ENCODE assay signal across 36 cellular contexts in genomic region chr7:99974681-99975080, GRCh38. TPM values are rescaled to one million over a fixed set of nuclear protein-coding genes. Genes with fewer than 3 reads are reported as not detected.
"Had no signal": no experiment of that assay in that cellular context is flagged by ENCODE, and none has a peak within 500 bp of the region (broad histone marks: within the 10 kb centered on the region; RNA-seq: fewer than 3 reads in every experiment).

No MANE protein-coding gene starts in this region.

- FAIRE-seq: endothelial cell of umbilical vein, islet of Langerhans had no signal

- H3K36me3 Mint-ChIP-seq: mesothelial cell of epicardium; naive B cell; natural killer cell treated with Interleukin-12 subunit alpha and Interleukin-12 subunit beta and Interleukin-15 and Interleukin-18, amount 100 ng/mL, for 72 hours; stimulated activated memory B cell treated with anti-CD40 and anti-IgM and Interleukin-4, amounts not matched to agents 10 μg/mL and 1 μg/mL and 100 μg/mL, for 72 hours had no signal

- DNase-seq: dermis blood vessel endothelial cell; effector memory CD4-positive, alpha-beta T cell; foreskin keratinocyte; heart left ventricle; kidney glomerular epithelial cell; left colon; left ventricle myocardium superior; mesenchymal stem cell; mucosa of descending colon; naive B cell; psoas muscle; right cardiac atrium; spleen; stimulated activated CD4-positive, alpha-beta T cell treated with anti-CD3 and anti-CD28 coated beads, Interleukin-4, amount 100 ng/mL, for 4 hours; stimulated activated naive CD8-positive, alpha-beta T cell treated with anti-CD3 and anti-CD28 coated beads, Interleukin-15, Interleukin-2, amounts not matched to agents 100 U/mL and 50 U/mL, for 24 hours; thyroid gland had no signal

- H3K9ac ChIP-seq: parathyroid adenoma had no signal

- H3K27me3 ChIP-seq: foreskin keratinocyte, hepatocyte, thyroid gland, vagina had no signal

- H3K9me3 Mint-ChIP-seq: natural killer cell treated with Interleukin-12 subunit alpha and Interleukin-12 subunit beta and Interleukin-15 and Interleukin-18, amount 100 ng/mL, for 72 hours; neural crest cell; stimulated activated memory B cell treated with anti-CD40 and anti-IgM and Interleukin-4, amounts not matched to agents 10 μg/mL and 1 μg/mL and 100 μg/mL, for 72 hours had no signal

- H3K27ac Mint-ChIP-seq: mesothelial cell of epicardium; stimulated activated memory B cell treated with anti-CD40 and anti-IgM and Interleukin-4, amounts not matched to agents 10 μg/mL and 1 μg/mL and 100 μg/mL, for 72 hours had no signal

- H3K4me1 ChIP-seq: foreskin keratinocyte, parathyroid adenoma, psoas muscle, thyroid gland, vagina had no signal

- ATAC-seq: foreskin keratinocyte; gastroesophageal sphincter; left colon; mucosa of descending colon; natural killer cell treated with Interleukin-12 subunit alpha and Interleukin-12 subunit beta and Interleukin-15 and Interleukin-18, amount 100 ng/mL, for 72 hours; psoas muscle; stimulated activated memory B cell treated with anti-CD40 and anti-IgM and Interleukin-4, amounts not matched to agents 10 μg/mL and 1 μg/mL and 100 μg/mL, for 72 hours; stimulated activated naive CD8-positive, alpha-beta T cell treated with anti-CD3 and anti-CD28 coated beads, Interleukin-15, Interleukin-2, amounts not matched to agents 100 U/mL and 50 U/mL, for 24 hours had no signal

- H3K4me3 ChIP-seq: coronary artery, gastroesophageal sphincter, hepatocyte, lung, mucosa of descending colon, psoas muscle, skin epidermis, spleen, thyroid gland, vagina had no signal

- H3K4me3 Mint-ChIP-seq: mesothelial cell of epicardium; naive B cell; natural killer cell treated with Interleukin-12 subunit alpha and Interleukin-12 subunit beta and Interleukin-15 and Interleukin-18, amount 100 ng/mL, for 72 hours; neural crest cell; stimulated activated memory B cell treated with anti-CD40 and anti-IgM and Interleukin-4, amounts not matched to agents 10 μg/mL and 1 μg/mL and 100 μg/mL, for 72 hours had no signal

- H3K9me3 ChIP-seq: esophagus muscularis mucosa, gastroesophageal sphincter, heart left ventricle, mucosa of descending colon, neutrophil, psoas muscle, spleen, thyroid gland, vagina had no signal

- H3K36me3 ChIP-seq: esophagus muscularis mucosa, gastroesophageal sphincter, heart left ventricle, neutrophil, spleen, thyroid gland, vagina had no signal

- H3K4me1 Mint-ChIP-seq: mesothelial cell of epicardium had no signal

- H3K27ac ChIP-seq: coronary artery, esophagus muscularis mucosa, foreskin keratinocyte, gastroesophageal sphincter, hepatocyte, neutrophil, parathyroid adenoma, psoas muscle, spleen, thyroid gland, vagina had no signal

RNA-seq across cellular contexts. Expression of gene AZGP1, which starts 1.1 kb away (rescaled TPM):
- total RNA-seq: dermis blood vessel endothelial cell; endothelial cell of umbilical vein; epithelial cell of proximal tubule; fibroblast of lung; natural killer cell treated with Interleukin-12 subunit alpha and Interleukin-12 subunit beta and Interleukin-15 and Interleukin-18, amount 100 ng/mL, for 72 hours; neural crest cell; renal cortical epithelial cell; temporal lobe had no signal
- polyA plus RNA-seq: endothelial cell of umbilical vein, fibroblast of lung had no signal

RNA-seq across cellular contexts. Expression of gene GJC3, which starts 45.3 kb away (rescaled TPM):
- total RNA-seq: endothelial cell of umbilical vein; epithelial cell of proximal tubule; esophagus muscularis mucosa; fibroblast of lung; foreskin keratinocyte; hepatocyte; left colon; mucosa of descending colon; natural killer cell treated with Interleukin-12 subunit alpha and Interleukin-12 subunit beta and Interleukin-15 and Interleukin-18, amount 100 ng/mL, for 72 hours; renal cortical epithelial cell; temporal lobe; thyroid gland; ureter; vagina had no signal
- polyA plus RNA-seq: fibroblast of lung, hepatocyte had no signal
